29 cellular contexts compared by ENCODE assay signal in the genomic region with DNA sequence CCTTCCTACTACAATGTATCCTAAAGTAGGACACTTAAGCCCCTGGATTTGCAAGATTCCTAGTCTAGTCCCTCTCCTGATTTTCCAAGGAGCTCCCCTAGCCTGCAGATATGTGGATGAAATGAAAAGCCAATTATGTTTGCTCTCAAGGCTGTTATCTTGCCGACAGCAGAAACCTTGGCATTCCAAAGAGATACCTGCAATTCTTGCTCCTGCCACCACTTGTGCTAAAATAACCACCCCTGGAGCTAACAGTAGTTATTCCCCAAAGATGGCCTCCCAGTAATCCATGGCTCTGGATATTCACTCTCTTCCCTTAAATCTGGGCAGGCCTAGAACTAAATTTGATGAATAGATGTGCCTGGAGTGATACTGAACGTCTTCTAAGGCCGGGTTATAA.
"Had no signal": no experiment of that assay in that cellular context is flagged by ENCODE, and none has a peak within 500 bp of the region (broad histone marks: within the 10 kb centered on the region; RNA-seq: fewer than 3 reads in every experiment).

No MANE protein-coding gene starts in this region.

- H3K27me3 Mint-ChIP-seq: activated CD4-positive, alpha-beta memory T cell treated with anti-CD3 and anti-CD28 coated beads, Interleukin-2, amount 10 ng/mL, durations not matched to agents 7 days and 5 days; activated CD4-positive, alpha-beta T cell treated with anti-CD3 and anti-CD28 coated beads, Interleukin-2, amount 10 ng/mL, durations not matched to agents 7 days and 5 days; activated T-cell treated with anti-CD3 and anti-CD28 coated beads, Interleukin-2, amount 50 U/mL, for 24 hours; naive B cell; progenitor cell of endocrine pancreas had no signal

- H3K4me3 ChIP-seq: coronary artery, dorsolateral prefrontal cortex, esophagus muscularis mucosa, sigmoid colon, smooth muscle cell, tibial nerve had no signal

- H3K4me1 ChIP-seq: sigmoid colon, tibial nerve had no signal

- H3K27ac Mint-ChIP-seq: activated CD4-positive, alpha-beta memory T cell treated with anti-CD3 and anti-CD28 coated beads, Interleukin-2, amount 10 ng/mL, durations not matched to agents 7 days and 5 days; activated CD4-positive, alpha-beta T cell treated with anti-CD3 and anti-CD28 coated beads, Interleukin-2, amount 10 ng/mL, durations not matched to agents 7 days and 5 days; activated naive CD4-positive, alpha-beta T cell treated with anti-CD3 and anti-CD28 coated beads, Interleukin-2, amount 10 ng/mL, durations not matched to agents 7 days and 5 days; activated T-cell treated with anti-CD3 and anti-CD28 coated beads, Interleukin-2, amount 50 U/mL, for 24 hours; mesothelial cell of epicardium; naive B cell; nephron progenitor cell; progenitor cell of endocrine pancreas had no signal

- ATAC-seq: left cardiac atrium, left ventricle myocardium superior had no signal

- H3K9me3 Mint-ChIP-seq: activated CD4-positive, alpha-beta memory T cell treated with anti-CD3 and anti-CD28 coated beads, Interleukin-2, amount 10 ng/mL, durations not matched to agents 7 days and 5 days; activated CD4-positive, alpha-beta T cell treated with anti-CD3 and anti-CD28 coated beads, Interleukin-2, amount 10 ng/mL, durations not matched to agents 7 days and 5 days; activated naive CD4-positive, alpha-beta T cell treated with anti-CD3 and anti-CD28 coated beads, Interleukin-2, amount 10 ng/mL, durations not matched to agents 7 days and 5 days; activated T-cell treated with anti-CD3 and anti-CD28 coated beads, Interleukin-2, amount 50 U/mL, for 24 hours had no signal

- DNase-seq: activated CD4-positive, alpha-beta memory T cell treated with anti-CD3 and anti-CD28 coated beads, Interleukin-2, amount 10 ng/mL, durations not matched to agents 7 days and 5 days; activated CD4-positive, alpha-beta T cell treated with anti-CD3 and anti-CD28 coated beads for 1 hour; activated CD4-positive, alpha-beta T cell treated with anti-CD3 and anti-CD28 coated beads, Interleukin-2, amount 10 ng/mL, durations not matched to agents 7 days and 5 days; activated CD8-positive, alpha-beta memory T cell treated with anti-CD3 and anti-CD28 coated beads, Interleukin-2, amount 50 U/mL, for 48 hours; activated gamma-delta T cell; activated naive CD4-positive, alpha-beta T cell treated with anti-CD3 and anti-CD28 coated beads, Interleukin-2, amount 10 ng/mL, durations not matched to agents 7 days and 5 days; activated T-cell treated with anti-CD3 and anti-CD28 coated beads, Interleukin-2, amount 50 U/mL, for 24 hours; amniotic stem cell; brain microvascular endothelial cell; dorsolateral prefrontal cortex; effector memory CD4-positive, alpha-beta T cell; left cardiac atrium; left ventricle myocardium superior; naive B cell; nephron progenitor cell; retina; sigmoid colon; stimulated activated CD4-positive, alpha-beta T cell treated with anti-CD3 and anti-CD28 coated beads, Interleukin-1b, Interleukin-23, amount 100 ng/mL, for 48 hours; stimulated activated CD4-positive, alpha-beta T cell treated with anti-CD3 and anti-CD28 coated beads, Interleukin-4, amount 100 ng/mL, for 4 hours; stimulated activated CD8-positive, alpha-beta memory T cell treated with anti-CD3 and anti-CD28 coated beads, Interleukin-4, amount 100 ng/mL, for 48 hours; stimulated activated naive CD4-positive, alpha-beta T cell; T-helper 2 cell had no signal

- H3K4me1 Mint-ChIP-seq: activated CD4-positive, alpha-beta memory T cell treated with anti-CD3 and anti-CD28 coated beads, Interleukin-2, amount 10 ng/mL, durations not matched to agents 7 days and 5 days; activated CD4-positive, alpha-beta T cell treated with anti-CD3 and anti-CD28 coated beads, Interleukin-2, amount 10 ng/mL, durations not matched to agents 7 days and 5 days; activated naive CD4-positive, alpha-beta T cell treated with anti-CD3 and anti-CD28 coated beads, Interleukin-2, amount 10 ng/mL, durations not matched to agents 7 days and 5 days; mesothelial cell of epicardium; naive B cell had no signal

- H3K36me3 Mint-ChIP-seq: activated naive CD4-positive, alpha-beta T cell treated with anti-CD3 and anti-CD28 coated beads, Interleukin-2, amount 10 ng/mL, durations not matched to agents 7 days and 5 days; mesothelial cell of epicardium; naive B cell had no signal

- H3K4me3 Mint-ChIP-seq: activated CD4-positive, alpha-beta memory T cell treated with anti-CD3 and anti-CD28 coated beads, Interleukin-2, amount 10 ng/mL, durations not matched to agents 7 days and 5 days; activated CD4-positive, alpha-beta T cell treated with anti-CD3 and anti-CD28 coated beads, Interleukin-2, amount 10 ng/mL, durations not matched to agents 7 days and 5 days; activated naive CD4-positive, alpha-beta T cell treated with anti-CD3 and anti-CD28 coated beads, Interleukin-2, amount 10 ng/mL, durations not matched to agents 7 days and 5 days; activated T-cell treated with anti-CD3 and anti-CD28 coated beads, Interleukin-2, amount 50 U/mL, for 24 hours; mesothelial cell of epicardium; naive B cell; nephron progenitor cell had no signal

- H3K9me3 ChIP-seq: neutrophil, sigmoid colon, tibial nerve had no signal

- H3K27me3 ChIP-seq: brain microvascular endothelial cell, dorsolateral prefrontal cortex, esophagus muscularis mucosa, neutrophil, sigmoid colon, tibial nerve had no signal

- H3K36me3 ChIP-seq: brain microvascular endothelial cell, esophagus muscularis mucosa, neutrophil, sigmoid colon, tibial nerve had no signal

- H3K27ac ChIP-seq: brain microvascular endothelial cell, coronary artery, dorsolateral prefrontal cortex, esophagus muscularis mucosa, neutrophil, sigmoid colon, tibial nerve had no signal
